ENCODE assay signal across 2 cellular contexts in the genomic region with DNA sequence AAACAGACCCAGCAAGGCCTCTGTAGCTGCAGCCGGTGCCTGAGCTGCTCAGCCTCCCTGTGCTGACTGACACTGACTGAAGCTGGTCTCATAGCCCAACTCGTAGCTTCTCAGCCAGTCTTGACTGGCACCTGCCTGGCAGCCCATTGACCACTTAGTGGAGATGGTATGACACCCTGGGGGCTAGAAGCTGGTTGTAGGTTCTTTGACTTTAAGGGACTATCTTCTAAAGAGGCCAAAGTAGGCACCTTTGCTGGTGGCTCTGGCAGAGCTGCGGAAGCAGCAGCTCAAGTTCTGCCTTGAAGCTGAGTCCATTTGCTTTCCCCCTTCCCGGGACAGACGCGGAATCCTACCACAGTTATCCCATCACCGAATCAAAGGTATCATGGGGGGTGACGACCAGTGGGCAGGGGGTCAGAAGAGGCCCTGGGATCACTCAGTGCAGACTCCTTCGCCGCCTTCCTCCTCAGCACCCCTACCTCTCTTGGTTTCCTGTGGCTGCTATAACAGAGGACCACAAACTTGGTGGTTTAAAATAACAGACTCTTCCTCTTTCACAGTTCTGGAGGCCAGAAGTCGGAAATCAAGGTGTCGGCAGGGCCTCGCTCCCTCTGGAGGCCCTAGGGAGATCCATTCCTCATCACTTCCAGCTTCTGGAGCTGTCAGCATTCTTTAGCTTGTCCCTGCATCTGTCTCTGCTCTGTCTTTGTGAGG.
TF ChIP-seq lines count a peak whose summit lies in the region.

No MANE protein-coding gene starts in this region.

TF ChIP-seq in SK-N-SH, 30 proteins besides CTCF, POLR2A, EP300 and RAD21 (continued from another document):
- TF ChIP-seq FOXM1 (IDR thresholded peaks at IDR 0.05; ENCODE audit: low read depth) (no peak), TAF1 (IDR thresholded peaks at IDR 0.05; ENCODE audit: borderline replicate concordance, low read depth, low read length) (no peak), EZH2phosphoT487 (IDR thresholded peaks at IDR 0.05; ENCODE audit: borderline replicate concordance, low read depth) (no peak), ELF1 (IDR thresholded peaks at IDR 0.05) (no peak), GATA2 (CRISPR knock-in tag; IDR thresholded peaks at IDR 0.05) (no peak), CHD2 (IDR thresholded peaks at IDR 0.05; ENCODE audit: low read length, partially characterized antibody) (no peak), MEF2A (IDR thresholded peaks at IDR 0.05; ENCODE audit: borderline replicate concordance, low read depth) (no peak), NRF1 (IDR thresholded peaks at IDR 0.05; ENCODE audit: low read depth, low read length) (no peak), RCOR1 (IDR thresholded peaks at IDR 0.05; ENCODE audit: low read length) (no peak), TEAD4 (IDR thresholded peaks at IDR 0.05; ENCODE audit: borderline replicate concordance, insufficient read depth) (no peak), RFX5 (IDR thresholded peaks at IDR 0.05; ENCODE audit: low read length) (no peak), GABPA (IDR thresholded peaks at IDR 0.05; ENCODE audit: low read depth) (no peak), SIN3A (IDR thresholded peaks at IDR 0.05; ENCODE audit: borderline replicate concordance, low read depth, low read length) (no peak)
- TF ChIP-seq, protein P1, sequence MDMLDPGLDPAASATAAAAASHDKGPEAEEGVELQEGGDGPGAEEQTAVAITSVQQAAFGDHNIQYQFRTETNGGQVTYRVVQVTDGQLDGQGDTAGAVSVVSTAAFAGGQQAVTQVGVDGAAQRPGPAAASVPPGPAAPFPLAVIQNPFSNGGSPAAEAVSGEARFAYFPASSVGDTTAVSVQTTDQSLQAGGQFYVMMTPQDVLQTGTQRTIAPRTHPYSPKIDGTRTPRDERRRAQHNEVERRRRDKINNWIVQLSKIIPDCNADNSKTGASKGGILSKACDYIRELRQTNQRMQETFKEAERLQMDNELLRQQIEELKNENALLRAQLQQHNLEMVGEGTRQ (IDR thresholded peaks at IDR 0.05; ENCODE audit: borderline replicate concordance, low read depth, low read length) = no peak
- TF ChIP-seq, protein P2, sequence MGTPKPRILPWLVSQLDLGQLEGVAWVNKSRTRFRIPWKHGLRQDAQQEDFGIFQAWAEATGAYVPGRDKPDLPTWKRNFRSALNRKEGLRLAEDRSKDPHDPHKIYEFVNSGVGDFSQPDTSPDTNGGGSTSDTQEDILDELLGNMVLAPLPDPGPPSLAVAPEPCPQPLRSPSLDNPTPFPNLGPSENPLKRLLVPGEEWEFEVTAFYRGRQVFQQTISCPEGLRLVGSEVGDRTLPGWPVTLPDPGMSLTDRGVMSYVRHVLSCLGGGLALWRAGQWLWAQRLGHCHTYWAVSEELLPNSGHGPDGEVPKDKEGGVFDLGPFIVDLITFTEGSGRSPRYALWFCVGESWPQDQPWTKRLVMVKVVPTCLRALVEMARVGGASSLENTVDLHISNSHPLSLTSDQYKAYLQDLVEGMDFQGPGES (IDR thresholded peaks at IDR 0.05; ENCODE audit: low read depth, low read length) = no peak
- TF ChIP-seq, protein P3, sequence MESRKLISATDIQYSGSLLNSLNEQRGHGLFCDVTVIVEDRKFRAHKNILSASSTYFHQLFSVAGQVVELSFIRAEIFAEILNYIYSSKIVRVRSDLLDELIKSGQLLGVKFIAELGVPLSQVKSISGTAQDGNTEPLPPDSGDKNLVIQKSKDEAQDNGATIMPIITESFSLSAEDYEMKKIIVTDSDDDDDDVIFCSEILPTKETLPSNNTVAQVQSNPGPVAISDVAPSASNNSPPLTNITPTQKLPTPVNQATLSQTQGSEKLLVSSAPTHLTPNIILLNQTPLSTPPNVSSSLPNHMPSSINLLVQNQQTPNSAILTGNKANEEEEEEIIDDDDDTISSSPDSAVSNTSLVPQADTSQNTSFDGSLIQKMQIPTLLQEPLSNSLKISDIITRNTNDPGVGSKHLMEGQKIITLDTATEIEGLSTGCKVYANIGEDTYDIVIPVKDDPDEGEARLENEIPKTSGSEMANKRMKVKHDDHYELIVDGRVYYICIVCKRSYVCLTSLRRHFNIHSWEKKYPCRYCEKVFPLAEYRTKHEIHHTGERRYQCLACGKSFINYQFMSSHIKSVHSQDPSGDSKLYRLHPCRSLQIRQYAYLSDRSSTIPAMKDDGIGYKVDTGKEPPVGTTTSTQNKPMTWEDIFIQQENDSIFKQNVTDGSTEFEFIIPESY (IDR thresholded peaks at IDR 0.05; ENCODE audit: borderline replicate concordance, low read depth) = no peak

TF ChIP-seq in GM23338, 12 proteins besides CTCF, POLR2A, EP300 and RAD21 (continued from another document):
- no peak for TF ChIP-seq ETS1 (IDR thresholded peaks at IDR 0.05)
- no peak for TF ChIP-seq CREB1 (CRISPR knock-in tag; IDR thresholded peaks at IDR 0.05; ENCODE audit: low read depth)
- TF ChIP-seq POLR2AphosphoS5 (IDR thresholded peaks at IDR 0.05; ENCODE audit: low read depth) = no peak
- no peak for TF ChIP-seq EZH2phosphoT487 (IDR thresholded peaks at IDR 0.05; ENCODE audit: unreplicated experiment)
- no peak for TF ChIP-seq NANOG (IDR thresholded peaks at IDR 0.05; ENCODE audit: borderline replicate concordance)
- TF ChIP-seq, protein P4, sequence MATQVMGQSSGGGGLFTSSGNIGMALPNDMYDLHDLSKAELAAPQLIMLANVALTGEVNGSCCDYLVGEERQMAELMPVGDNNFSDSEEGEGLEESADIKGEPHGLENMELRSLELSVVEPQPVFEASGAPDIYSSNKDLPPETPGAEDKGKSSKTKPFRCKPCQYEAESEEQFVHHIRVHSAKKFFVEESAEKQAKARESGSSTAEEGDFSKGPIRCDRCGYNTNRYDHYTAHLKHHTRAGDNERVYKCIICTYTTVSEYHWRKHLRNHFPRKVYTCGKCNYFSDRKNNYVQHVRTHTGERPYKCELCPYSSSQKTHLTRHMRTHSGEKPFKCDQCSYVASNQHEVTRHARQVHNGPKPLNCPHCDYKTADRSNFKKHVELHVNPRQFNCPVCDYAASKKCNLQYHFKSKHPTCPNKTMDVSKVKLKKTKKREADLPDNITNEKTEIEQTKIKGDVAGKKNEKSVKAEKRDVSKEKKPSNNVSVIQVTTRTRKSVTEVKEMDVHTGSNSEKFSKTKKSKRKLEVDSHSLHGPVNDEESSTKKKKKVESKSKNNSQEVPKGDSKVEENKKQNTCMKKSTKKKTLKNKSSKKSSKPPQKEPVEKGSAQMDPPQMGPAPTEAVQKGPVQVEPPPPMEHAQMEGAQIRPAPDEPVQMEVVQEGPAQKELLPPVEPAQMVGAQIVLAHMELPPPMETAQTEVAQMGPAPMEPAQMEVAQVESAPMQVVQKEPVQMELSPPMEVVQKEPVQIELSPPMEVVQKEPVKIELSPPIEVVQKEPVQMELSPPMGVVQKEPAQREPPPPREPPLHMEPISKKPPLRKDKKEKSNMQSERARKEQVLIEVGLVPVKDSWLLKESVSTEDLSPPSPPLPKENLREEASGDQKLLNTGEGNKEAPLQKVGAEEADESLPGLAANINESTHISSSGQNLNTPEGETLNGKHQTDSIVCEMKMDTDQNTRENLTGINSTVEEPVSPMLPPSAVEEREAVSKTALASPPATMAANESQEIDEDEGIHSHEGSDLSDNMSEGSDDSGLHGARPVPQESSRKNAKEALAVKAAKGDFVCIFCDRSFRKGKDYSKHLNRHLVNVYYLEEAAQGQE (IDR thresholded peaks at IDR 0.05; ENCODE audit: unreplicated experiment) = no peak
- TF ChIP-seq JUNB (IDR thresholded peaks at IDR 0.05; ENCODE audit: unreplicated experiment) = no peak
- TF ChIP-seq STAT1 (IDR thresholded peaks at IDR 0.05; ENCODE audit: unreplicated experiment) = no peak
- no peak for TF ChIP-seq ZNF462 (CRISPR knock-in tag; IDR thresholded peaks at IDR 0.05)
